Comparison of ENCODE assay signal across 24 cellular contexts in genomic region chr17:63704259-63704576, GRCh38. TPM values are rescaled to one million over a fixed set of nuclear protein-coding genes. Genes with fewer than 3 reads are reported as not detected.
A peak's percentile ranks its signal among the peaks of the same experiment; 100 is the strongest.
DNase-seq lines count a peak whose midpoint lies in the region; ATAC-seq, FAIRE-seq and TF ChIP-seq lines count a peak whose summit lies in the region.
"Had no signal": no experiment of that assay in that cellular context is flagged by ENCODE, and none has a peak within 500 bp of the region (broad histone marks: within the 10 kb centered on the region; RNA-seq: fewer than 3 reads in every experiment).

No MANE protein-coding gene starts in this region.

- H3K27me3 ChIP-seq in tibial nerve: no peaks in the 10 kb centered on the region
- H3K27me3 ChIP-seq: MG63, sigmoid colon had no signal

- H3K9me3 Mint-ChIP-seq in activated CD8-positive, alpha-beta T cell treated with anti-CD3 and anti-CD28 coated beads, Interleukin-2, amount 10 ng/mL, durations not matched to agents 7 days and 5 days (ENCODE audit: insufficient read depth): no peaks in the 10 kb centered on the region
- H3K9me3 Mint-ChIP-seq in activated CD8-positive, alpha-beta T cell treated with anti-CD3 and anti-CD28 coated beads for 36 hours: no peaks in the 10 kb centered on the region
- no peaks in the 10 kb centered on the region for H3K9me3 Mint-ChIP-seq in activated CD4-positive, alpha-beta memory T cell treated with anti-CD3 and anti-CD28 coated beads for 36 hours
- no peaks in the 10 kb centered on the region for H3K9me3 Mint-ChIP-seq in stimulated activated naive CD8-positive, alpha-beta T cell treated with anti-CD3 and anti-CD28 coated beads, Interleukin-15, amount 100 ng/mL, for 72 hours
- H3K9me3 Mint-ChIP-seq: endodermal cell, type B pancreatic cell had no signal

- peaks cover 54% of the 10 kb centered on the region for H3K36me3 Mint-ChIP-seq in activated CD8-positive, alpha-beta T cell treated with anti-CD3 and anti-CD28 coated beads, Interleukin-2, amount 10 ng/mL, durations not matched to agents 7 days and 5 days (ENCODE audit: low read depth)
- H3K36me3 Mint-ChIP-seq in activated CD8-positive, alpha-beta T cell treated with anti-CD3 and anti-CD28 coated beads for 36 hours (ENCODE audit: low read depth): peaks cover 47% of the 10 kb centered on the region
- H3K36me3 Mint-ChIP-seq in activated CD4-positive, alpha-beta memory T cell treated with anti-CD3 and anti-CD28 coated beads for 36 hours: peaks cover 32% of the 10 kb centered on the region

- H3K4me3 Mint-ChIP-seq in activated CD8-positive, alpha-beta T cell treated with anti-CD3 and anti-CD28 coated beads, Interleukin-2, amount 10 ng/mL, durations not matched to agents 7 days and 5 days: no peak overlapping the region
- no peak overlapping the region for H3K4me3 Mint-ChIP-seq in activated CD8-positive, alpha-beta T cell treated with anti-CD3 and anti-CD28 coated beads for 36 hours
- no peak overlapping the region for H3K4me3 Mint-ChIP-seq in activated CD4-positive, alpha-beta memory T cell treated with anti-CD3 and anti-CD28 coated beads for 36 hours
- H3K4me3 Mint-ChIP-seq in stimulated activated naive CD8-positive, alpha-beta T cell treated with anti-CD3 and anti-CD28 coated beads, Interleukin-15, amount 100 ng/mL, for 72 hours: peak overlapping the region in 1 of 2 donors; percentile 95
- H3K4me3 Mint-ChIP-seq: CD14-positive monocyte, endodermal cell, type B pancreatic cell had no signal

- intact Hi-C loops in activated CD8-positive, alpha-beta T cell treated with anti-CD3 and anti-CD28 coated beads for 36 hours (cut with micrococcal nuclease): no loop called here
- intact Hi-C loops in activated CD4-positive, alpha-beta memory T cell treated with anti-CD3 and anti-CD28 coated beads for 36 hours (cut with micrococcal nuclease): no loop called here
- intact Hi-C loops in kidney (cut with DNase I): no loop called here

- H3K36me3 ChIP-seq in kidney (ENCODE audit: control insufficient read depth in 1 of 2, insufficient read depth in 2 of 2, low read length in 2 of 2): peaks cover 20 to 21% of the 10 kb centered on the region in 2 donors
- H3K36me3 ChIP-seq in tibial nerve: peaks cover 0 to 62% (median 2%) of the 10 kb centered on the region in 3 donors

- H3K9ac ChIP-seq in kidney (ENCODE audit: low read length in 2 of 2): no peak overlapping the region

- POLR2A ChIA-PET in activated CD8-positive, alpha-beta T cell treated with anti-CD3 and anti-CD28 coated beads, Interleukin-2, amount 10 ng/mL, durations not matched to agents 7 days and 5 days (lab: Charles Lee): interaction anchor here (0.5 to 3.9 kb wide), 3 partner anchors 10 to 37 kb away, joined by 3 to 14 read pairs (median 12); no protein-coding TSS in a partner anchor
- POLR2A ChIA-PET in activated CD8-positive, alpha-beta T cell treated with anti-CD3 and anti-CD28 coated beads for 36 hours (lab: Charles Lee): interaction anchor here (1.0 to 11.3 kb wide), 4 partner anchors 9 to 140 kb away, joined by 3 to 96 read pairs (median 6); partner anchors contain the start of genes CCDC47 and DDX42
- POLR2A ChIA-PET in activated CD4-positive, alpha-beta memory T cell treated with anti-CD3 and anti-CD28 coated beads for 36 hours (lab: Charles Lee): interaction anchor here (1.2 kb wide), 1 partner anchor 264 kb away, joined by 5 read pairs; no protein-coding TSS in a partner anchor

- 82 to 90% methylated on average over 11 of the region's 11 CpGs for WGBS in tibial nerve, 2 donors

- TF ChIP-seq CTCF in activated CD8-positive, alpha-beta T cell treated with anti-CD3 and anti-CD28 coated beads for 36 hours (IDR thresholded peaks at IDR 0.05): no peak
- no peak for TF ChIP-seq CTCF in kidney (IDR thresholded peaks at IDR 0.05; ENCODE audit: borderline replicate concordance, extremely low read depth, insufficient read depth)
- TF ChIP-seq CTCF in tibial nerve (IDR thresholded peaks at IDR 0.05): no peak

- H3K4me1 ChIP-seq in kidney (ENCODE audit: control insufficient read depth in 1 of 2, insufficient read depth in 1 of 2, low read depth in 1 of 2, low read length in 2 of 2) (peaks cover 0 to 2% of the 10 kb centered on the region in 2 donors), tibial nerve (peaks cover 0 to 22% (median 8%) of the 10 kb centered on the region in 4 donors)

- peak overlapping the region; percentile 67 for H3K27ac Mint-ChIP-seq in activated CD8-positive, alpha-beta T cell treated with anti-CD3 and anti-CD28 coated beads, Interleukin-2, amount 10 ng/mL, durations not matched to agents 7 days and 5 days
- no peak overlapping the region for H3K27ac Mint-ChIP-seq in activated CD8-positive, alpha-beta T cell treated with anti-CD3 and anti-CD28 coated beads for 36 hours
- peak overlapping the region; percentile 93 for H3K27ac Mint-ChIP-seq in activated CD4-positive, alpha-beta memory T cell treated with anti-CD3 and anti-CD28 coated beads for 36 hours
- H3K27ac Mint-ChIP-seq in stimulated activated naive CD8-positive, alpha-beta T cell treated with anti-CD3 and anti-CD28 coated beads, Interleukin-15, amount 100 ng/mL, for 72 hours: peak overlapping the region; percentile 19 to 48
- H3K27ac Mint-ChIP-seq: type B pancreatic cell had no signal

- FAIRE-seq in kidney (lab: Jason Lieb, UNC): no peak
- FAIRE-seq: A204.1, astrocyte had no signal

- ATAC-seq in activated CD8-positive, alpha-beta T cell treated with anti-CD3 and anti-CD28 coated beads, Interleukin-2, amount 10 ng/mL, durations not matched to agents 7 days and 5 days: no peak
- ATAC-seq in activated CD8-positive, alpha-beta T cell treated with anti-CD3 and anti-CD28 coated beads for 36 hours: no peak
- ATAC-seq in stimulated activated naive CD8-positive, alpha-beta T cell treated with anti-CD3 and anti-CD28 coated beads, Interleukin-15, amount 100 ng/mL, for 72 hours: no peak
- ATAC-seq: activated CD8-positive, alpha-beta memory T cell treated with anti-CD3 and anti-CD28 coated beads, Interleukin-2, amount 10 ng/mL, durations not matched to agents 7 days and 5 days had no signal

- no peaks in the 10 kb centered on the region for H3K27me3 Mint-ChIP-seq in activated CD8-positive, alpha-beta T cell treated with anti-CD3 and anti-CD28 coated beads, Interleukin-2, amount 10 ng/mL, durations not matched to agents 7 days and 5 days (ENCODE audit: low read depth)
- H3K27me3 Mint-ChIP-seq in activated CD8-positive, alpha-beta T cell treated with anti-CD3 and anti-CD28 coated beads for 36 hours: no peaks in the 10 kb centered on the region
- no peaks in the 10 kb centered on the region for H3K27me3 Mint-ChIP-seq in activated CD4-positive, alpha-beta memory T cell treated with anti-CD3 and anti-CD28 coated beads for 36 hours
- H3K27me3 Mint-ChIP-seq in stimulated activated naive CD8-positive, alpha-beta T cell treated with anti-CD3 and anti-CD28 coated beads, Interleukin-15, amount 100 ng/mL, for 72 hours: no peaks in the 10 kb centered on the region
- H3K27me3 Mint-ChIP-seq: activated CD8-positive, alpha-beta memory T cell treated with anti-CD3 and anti-CD28 coated beads, Interleukin-2, amount 10 ng/mL, durations not matched to agents 7 days and 5 days; type B pancreatic cell had no signal

- H3K4me1 Mint-ChIP-seq in activated CD8-positive, alpha-beta T cell treated with anti-CD3 and anti-CD28 coated beads, Interleukin-2, amount 10 ng/mL, durations not matched to agents 7 days and 5 days (ENCODE audit: low read depth): peaks cover 77% of the 10 kb centered on the region
- peaks cover 65% of the 10 kb centered on the region for H3K4me1 Mint-ChIP-seq in activated CD8-positive, alpha-beta T cell treated with anti-CD3 and anti-CD28 coated beads for 36 hours (ENCODE audit: low read depth)
- peaks cover 72% of the 10 kb centered on the region for H3K4me1 Mint-ChIP-seq in activated CD4-positive, alpha-beta memory T cell treated with anti-CD3 and anti-CD28 coated beads for 36 hours (ENCODE audit: low read depth)
- H3K4me1 Mint-ChIP-seq in stimulated activated naive CD8-positive, alpha-beta T cell treated with anti-CD3 and anti-CD28 coated beads, Interleukin-15, amount 100 ng/mL, for 72 hours: peaks cover 70% of the 10 kb centered on the region

- H3K4me3 ChIP-seq in kidney (ENCODE audit: low read length in 2 of 2) (no peak overlapping the region), tibial nerve (no peak overlapping the region)
- H3K4me3 ChIP-seq: MG63, sigmoid colon had no signal

- H3K9me3 ChIP-seq in kidney (ENCODE audit: control insufficient read depth in 1 of 2, low read length in 2 of 2): no peaks in the 10 kb centered on the region
- no peaks in the 10 kb centered on the region for H3K9me3 ChIP-seq in tibial nerve
- H3K9me3 ChIP-seq: MG63, sigmoid colon had no signal

- CTCF ChIA-PET in activated CD8-positive, alpha-beta T cell treated with anti-CD3 and anti-CD28 coated beads, Interleukin-2, amount 10 ng/mL, durations not matched to agents 7 days and 5 days (lab: Charles Lee): no interaction called here
- CTCF ChIA-PET in activated CD8-positive, alpha-beta T cell treated with anti-CD3 and anti-CD28 coated beads for 36 hours (lab: Charles Lee): no interaction called here
- CTCF ChIA-PET in activated CD4-positive, alpha-beta memory T cell treated with anti-CD3 and anti-CD28 coated beads for 36 hours (lab: Charles Lee): no interaction called here

- H3K27ac ChIP-seq in kidney (ENCODE audit: low read depth in 2 of 2, low read length in 2 of 2) (no peak overlapping the region), tibial nerve (no peak overlapping the region)
- H3K27ac ChIP-seq: sigmoid colon had no signal

- TF ChIP-seq EP300 in tibial nerve (IDR thresholded peaks at IDR 0.05): no peak

- no peak for DNase-seq in activated CD8-positive, alpha-beta T cell treated with anti-CD3 and anti-CD28 coated beads, Interleukin-2, amount 10 ng/mL, durations not matched to agents 7 days and 5 days
- DNase-seq in activated CD8-positive, alpha-beta T cell treated with anti-CD3 and anti-CD28 coated beads for 36 hours: no peak
- DNase-seq in activated CD4-positive, alpha-beta memory T cell treated with anti-CD3 and anti-CD28 coated beads for 36 hours: no peak
- peak; percentile 75 for DNase-seq in kidney
- DNase-seq in stimulated activated naive CD8-positive, alpha-beta T cell treated with anti-CD3 and anti-CD28 coated beads, Interleukin-15, amount 100 ng/mL, for 72 hours: no peak
- no peak for DNase-seq in NCI-H2107 (lab: John Stamatoyannopoulos, UW)
- DNase-seq in stimulated activated CD4-positive, alpha-beta T cell treated with anti-CD3 and anti-CD28 coated beads, Interleukin-4, amount 100 ng/mL, for 4 hours: no peak
- no peak for DNase-seq in tibial nerve (ENCODE audit: low spot score in 2 of 2)
- DNase-seq: activated CD4-positive, CD25-positive, alpha-beta regulatory T cell; activated CD8-positive, alpha-beta memory T cell treated with anti-CD3 and anti-CD28 coated beads, Interleukin-2, amount 10 ng/mL, durations not matched to agents 7 days and 5 days; activated gamma-delta T cell; cerebellar nuclear complex; MG63; NCI-H1436; NCI-H2171 treated with DMSO at 0.1 percent for 48 hours; OCI-M1; SHP77; sigmoid colon; stimulated activated naive CD4-positive, alpha-beta T cell treated with Interleukin-2 at 50 U/mL for 16 hours had no signal

- no peak for TF ChIP-seq POLR2A in tibial nerve (IDR thresholded peaks at IDR 0.05)

RNA-seq across cellular contexts. Expression of gene LIMD2, which starts 4.3 kb away (rescaled TPM):
- total RNA-seq in activated CD8-positive, alpha-beta T cell treated with anti-CD3 and anti-CD28 coated beads, Interleukin-2, amount 10 ng/mL, durations not matched to agents 7 days and 5 days: 100 to 1,000 TPM; 308 to 309 TPM
- total RNA-seq in activated CD8-positive, alpha-beta T cell treated with anti-CD3 and anti-CD28 coated beads for 36 hours: 100 to 1,000 TPM; 143 to 145 TPM
- 100 to 1,000 TPM; 146 to 150 TPM for total RNA-seq in activated CD4-positive, alpha-beta memory T cell treated with anti-CD3 and anti-CD28 coated beads for 36 hours
- total RNA-seq in kidney: 32.3 TPM
- polyA plus RNA-seq in kidney (ENCODE audit: insufficient read depth, low read depth, low replicate concordance): 11.5 TPM
- 10 to 100 TPM in 3 of 4 donors, 1 to 10 TPM in 1; 7.5 to 40.2 (median 25.2) TPM for total RNA-seq in tibial nerve

RNA-seq across cellular contexts. Expression of gene STRADA, which starts 37.4 kb away (rescaled TPM):
- total RNA-seq in activated CD8-positive, alpha-beta T cell treated with anti-CD3 and anti-CD28 coated beads, Interleukin-2, amount 10 ng/mL, durations not matched to agents 7 days and 5 days: 10 to 100 TPM; 46.0 to 49.9 TPM
- total RNA-seq in activated CD8-positive, alpha-beta T cell treated with anti-CD3 and anti-CD28 coated beads for 36 hours: 10 to 100 TPM; 44.8 to 48.8 TPM
- total RNA-seq in activated CD4-positive, alpha-beta memory T cell treated with anti-CD3 and anti-CD28 coated beads for 36 hours: 10 to 100 TPM; 64.8 to 69.7 TPM
- total RNA-seq in kidney (38.9 TPM), tibial nerve (10 to 100 TPM; 38.0 to 45.8 (median 43.2) TPM)
- 25.7 TPM for polyA plus RNA-seq in kidney (ENCODE audit: insufficient read depth, low read depth, low replicate concordance)
